15 cellular contexts compared by ENCODE assay signal in the genomic region with DNA sequence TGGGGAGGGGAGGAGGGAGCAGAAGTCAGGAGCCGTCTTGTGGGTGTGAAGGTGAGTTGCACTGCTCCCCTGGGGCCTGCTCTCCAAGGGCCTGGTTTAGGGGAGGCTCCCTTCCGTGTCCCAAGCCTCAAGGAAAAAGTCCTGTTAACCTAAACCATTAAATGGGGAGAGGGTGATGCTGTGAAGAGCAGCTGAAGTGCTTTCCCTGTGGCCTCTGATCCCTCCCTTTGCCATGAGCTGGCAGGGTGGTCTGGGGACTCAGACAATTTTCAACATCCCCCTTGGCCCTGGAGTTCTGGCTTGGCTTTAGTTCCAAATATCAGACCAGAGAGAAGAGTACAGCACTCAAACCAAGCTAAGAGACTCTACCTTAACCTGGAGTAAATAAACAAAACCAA. TPM values are rescaled to one million over a fixed set of nuclear protein-coding genes. Genes with fewer than 3 reads are reported as not detected.
A peak's percentile ranks its signal among the peaks of the same experiment; 100 is the strongest.
DNase-seq lines count a peak whose midpoint lies in the region; ATAC-seq and TF ChIP-seq lines count a peak whose summit lies in the region.
"Had no signal": no experiment of that assay in that cellular context is flagged by ENCODE, and none has a peak within 500 bp of the region (broad histone marks: within the 10 kb centered on the region; RNA-seq: fewer than 3 reads in every experiment).

No MANE protein-coding gene starts in this region.

- no peak for TF ChIP-seq CTCF in vagina (IDR thresholded peaks at IDR 0.05)

- POLR2A ChIA-PET in activated CD4-positive, alpha-beta T cell treated with anti-CD3 and anti-CD28 coated beads, Interleukin-2, amount 10 ng/mL, durations not matched to agents 7 days and 5 days (lab: Charles Lee), result no interaction called here
- POLR2A ChIA-PET in activated CD4-positive, alpha-beta memory T cell treated with anti-CD3 and anti-CD28 coated beads, Interleukin-2, amount 10 ng/mL, durations not matched to agents 7 days and 5 days (lab: Charles Lee), result no interaction called here

- peak overlapping the region; percentile 66 for H3K4me3 Mint-ChIP-seq in activated CD4-positive, alpha-beta T cell treated with anti-CD3 and anti-CD28 coated beads, Interleukin-2, amount 10 ng/mL, durations not matched to agents 7 days and 5 days
- H3K4me3 Mint-ChIP-seq in activated CD4-positive, alpha-beta memory T cell treated with anti-CD3 and anti-CD28 coated beads, Interleukin-2, amount 10 ng/mL, durations not matched to agents 7 days and 5 days, result peak overlapping the region; percentile 18
- peak overlapping the region; percentile 71 for H3K4me3 Mint-ChIP-seq in stimulated activated effector memory CD8-positive, alpha-beta T cell treated with anti-CD3 and anti-CD28 coated beads, Interleukin-12 subunit alpha, Interleukin-12 subunit beta, amount 100 ng/mL, for 72 hours

- no peak overlapping the region for H3K27ac ChIP-seq in iPS-20b (ENCODE audit: low read length)
- no peak overlapping the region for H3K27ac ChIP-seq in vagina
- H3K27ac ChIP-seq: upper lobe of right lung had no signal

- CTCF ChIA-PET in activated CD4-positive, alpha-beta T cell treated with anti-CD3 and anti-CD28 coated beads, Interleukin-2, amount 10 ng/mL, durations not matched to agents 7 days and 5 days (lab: Charles Lee), result interaction anchor here (0.6 to 1.3 kb wide), 3 partner anchors 14 to 706 kb away, joined by 3 read pairs; no protein-coding TSS in a partner anchor
- CTCF ChIA-PET in activated CD4-positive, alpha-beta memory T cell treated with anti-CD3 and anti-CD28 coated beads, Interleukin-2, amount 10 ng/mL, durations not matched to agents 7 days and 5 days (lab: Charles Lee), result no interaction called here

- no peak overlapping the region; the same call in 1 of the 2 replicates for H3K9ac ChIP-seq in iPS-20b (ENCODE audit: low read depth, low read length)

- intact Hi-C loops in vagina (cut with DNase I), result no loop called here

- no peaks in the 10 kb centered on the region for H3K36me3 Mint-ChIP-seq in activated CD4-positive, alpha-beta T cell treated with anti-CD3 and anti-CD28 coated beads, Interleukin-2, amount 10 ng/mL, durations not matched to agents 7 days and 5 days (ENCODE audit: low read depth)
- no peaks in the 10 kb centered on the region for H3K36me3 Mint-ChIP-seq in activated CD4-positive, alpha-beta memory T cell treated with anti-CD3 and anti-CD28 coated beads, Interleukin-2, amount 10 ng/mL, durations not matched to agents 7 days and 5 days (ENCODE audit: low read depth)
- no peaks in the 10 kb centered on the region for H3K36me3 Mint-ChIP-seq in stimulated activated effector memory CD8-positive, alpha-beta T cell treated with anti-CD3 and anti-CD28 coated beads, Interleukin-12 subunit alpha, Interleukin-12 subunit beta, amount 100 ng/mL, for 72 hours

- H3K27me3 ChIP-seq in iPS-20b (ENCODE audit: insufficient read depth, low read length) (peaks cover 75% of the 10 kb centered on the region), vagina (peaks cover 4% of the 10 kb centered on the region)
- H3K27me3 ChIP-seq: body of pancreas had no signal

- H3K27me3 Mint-ChIP-seq in activated CD4-positive, alpha-beta T cell treated with anti-CD3 and anti-CD28 coated beads, Interleukin-2, amount 10 ng/mL, durations not matched to agents 7 days and 5 days, result peaks cover 62% of the 10 kb centered on the region
- H3K27me3 Mint-ChIP-seq in activated CD4-positive, alpha-beta memory T cell treated with anti-CD3 and anti-CD28 coated beads, Interleukin-2, amount 10 ng/mL, durations not matched to agents 7 days and 5 days, result peaks cover 72% of the 10 kb centered on the region

- TF ChIP-seq POLR2A in vagina (IDR thresholded peaks at IDR 0.05), result no peak

- H3K4me1 Mint-ChIP-seq in activated CD4-positive, alpha-beta T cell treated with anti-CD3 and anti-CD28 coated beads, Interleukin-2, amount 10 ng/mL, durations not matched to agents 7 days and 5 days, result peaks cover 33% of the 10 kb centered on the region
- H3K4me1 Mint-ChIP-seq in activated CD4-positive, alpha-beta memory T cell treated with anti-CD3 and anti-CD28 coated beads, Interleukin-2, amount 10 ng/mL, durations not matched to agents 7 days and 5 days, result peaks cover 18% of the 10 kb centered on the region
- peaks cover 21% of the 10 kb centered on the region for H3K4me1 Mint-ChIP-seq in stimulated activated effector memory CD8-positive, alpha-beta T cell treated with anti-CD3 and anti-CD28 coated beads, Interleukin-12 subunit alpha, Interleukin-12 subunit beta, amount 100 ng/mL, for 72 hours

- no peak for DNase-seq in activated CD4-positive, alpha-beta T cell treated with anti-CD3 and anti-CD28 coated beads, Interleukin-2, amount 10 ng/mL, durations not matched to agents 7 days and 5 days
- no peak for DNase-seq in activated CD4-positive, alpha-beta T cell treated with anti-CD3 and anti-CD28 coated beads for 4 hours
- DNase-seq in activated CD4-positive, alpha-beta memory T cell treated with anti-CD3 and anti-CD28 coated beads, Interleukin-2, amount 10 ng/mL, durations not matched to agents 7 days and 5 days, result no peak
- no peak for DNase-seq in stimulated activated effector memory CD8-positive, alpha-beta T cell treated with anti-CD3 and anti-CD28 coated beads, Interleukin-12 subunit alpha, Interleukin-12 subunit beta, amount 100 ng/mL, for 72 hours (ENCODE audit: low spot score in 2 of 2)
- DNase-seq in NCI-H1092 (lab: John Stamatoyannopoulos, UW) (no peak), HuH-7.5 (ENCODE audit: low spot score) (no peak), vagina (ENCODE audit: extremely low spot score in 2 of 2) (no peak)
- DNase-seq: ACHN, DMS153, left ventricle myocardium superior, nucleus accumbens had no signal

- H3K36me3 ChIP-seq in iPS-20b (ENCODE audit: insufficient read depth, low read depth, low read length) (no peaks in the 10 kb centered on the region), vagina (no peaks in the 10 kb centered on the region)
- H3K36me3 ChIP-seq: upper lobe of right lung had no signal

- no peaks in the 10 kb centered on the region for H3K9me3 ChIP-seq in iPS-20b (ENCODE audit: insufficient read depth, low read depth, low read length)
- H3K9me3 ChIP-seq in vagina, result no peaks in the 10 kb centered on the region
- H3K9me3 ChIP-seq: body of pancreas, upper lobe of right lung had no signal

- no peak overlapping the region for H3K27ac Mint-ChIP-seq in activated CD4-positive, alpha-beta T cell treated with anti-CD3 and anti-CD28 coated beads, Interleukin-2, amount 10 ng/mL, durations not matched to agents 7 days and 5 days
- H3K27ac Mint-ChIP-seq in activated CD4-positive, alpha-beta memory T cell treated with anti-CD3 and anti-CD28 coated beads, Interleukin-2, amount 10 ng/mL, durations not matched to agents 7 days and 5 days, result no peak overlapping the region
- H3K27ac Mint-ChIP-seq in stimulated activated effector memory CD8-positive, alpha-beta T cell treated with anti-CD3 and anti-CD28 coated beads, Interleukin-12 subunit alpha, Interleukin-12 subunit beta, amount 100 ng/mL, for 72 hours, result no peak overlapping the region

- no peak for ATAC-seq in stimulated activated effector memory CD8-positive, alpha-beta T cell treated with anti-CD3 and anti-CD28 coated beads, Interleukin-12 subunit alpha, Interleukin-12 subunit beta, amount 100 ng/mL, for 72 hours

- H3K4me3 ChIP-seq in iPS-20b (ENCODE audit: low read length) (peak overlapping the region; percentile 65; the same call in 1 of the 2 replicates), vagina (no peak overlapping the region)

- H3K4me1 ChIP-seq in iPS-20b (ENCODE audit: insufficient read depth, low read length), result no peaks in the 10 kb centered on the region
- peaks cover 14% of the 10 kb centered on the region for H3K4me1 ChIP-seq in vagina

- H3K9me3 Mint-ChIP-seq in activated CD4-positive, alpha-beta T cell treated with anti-CD3 and anti-CD28 coated beads, Interleukin-2, amount 10 ng/mL, durations not matched to agents 7 days and 5 days, result no peaks in the 10 kb centered on the region
- H3K9me3 Mint-ChIP-seq in activated CD4-positive, alpha-beta memory T cell treated with anti-CD3 and anti-CD28 coated beads, Interleukin-2, amount 10 ng/mL, durations not matched to agents 7 days and 5 days, result no peaks in the 10 kb centered on the region
- no peaks in the 10 kb centered on the region for H3K9me3 Mint-ChIP-seq in stimulated activated effector memory CD8-positive, alpha-beta T cell treated with anti-CD3 and anti-CD28 coated beads, Interleukin-12 subunit alpha, Interleukin-12 subunit beta, amount 100 ng/mL, for 72 hours

RNA-seq across cellular contexts. Expression of a gene that starts 0.7 kb away (rescaled TPM):
- 1 to 10 TPM; 4.1 to 5.0 TPM for total RNA-seq in activated CD4-positive, alpha-beta T cell treated with anti-CD3 and anti-CD28 coated beads, Interleukin-2, amount 10 ng/mL, durations not matched to agents 7 days and 5 days
- total RNA-seq in activated CD4-positive, alpha-beta memory T cell treated with anti-CD3 and anti-CD28 coated beads, Interleukin-2, amount 10 ng/mL, durations not matched to agents 7 days and 5 days, result 1 to 10 TPM; 2.7 to 3.0 TPM
- total RNA-seq in vagina, result 2.5 TPM
- total RNA-seq: LHCN-M2 had no signal

Comparison
In these comparisons a context has a peak if more than half of its experiments do, and no peak if none do; other contexts are left out.
1. H3K4me3 Mint-ChIP-seq: peak in every context shown above with its lines; median percentile 71 in stimulated activated effector memory CD8-positive, alpha-beta T cell treated with anti-CD3 and anti-CD28 coated beads, Interleukin-12 subunit alpha, Interleukin-12 subunit beta, amount 100 ng/mL, for 72 hours; 66 in activated CD4-positive, alpha-beta T cell treated with anti-CD3 and anti-CD28 coated beads, Interleukin-2, amount 10 ng/mL, durations not matched to agents 7 days and 5 days; 18 in activated CD4-positive, alpha-beta memory T cell treated with anti-CD3 and anti-CD28 coated beads, Interleukin-2, amount 10 ng/mL, durations not matched to agents 7 days and 5 days.